21 cellular contexts compared by ENCODE assay signal in the genomic region with DNA sequence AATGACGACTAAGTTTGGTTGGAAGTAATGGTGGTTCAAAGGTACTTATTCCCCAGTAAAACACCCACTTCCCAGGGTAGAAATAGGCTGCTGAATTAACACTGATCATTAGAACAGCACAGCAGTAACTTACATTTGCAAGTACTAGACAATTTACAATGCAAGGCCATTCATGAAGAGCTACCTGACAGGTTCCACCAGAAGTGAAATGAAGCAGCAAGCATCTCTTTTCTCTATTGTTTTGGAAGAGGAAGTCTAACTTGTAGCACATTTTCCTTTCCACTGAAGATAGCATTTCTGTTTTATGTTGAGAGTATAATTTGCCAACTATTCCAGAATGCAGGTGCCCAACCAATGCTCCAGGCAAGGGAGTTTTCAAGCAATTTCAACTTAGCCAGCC.
A peak's percentile ranks its signal among the peaks of the same experiment; 100 is the strongest.
DNase-seq lines count a peak whose midpoint lies in the region; ATAC-seq, FAIRE-seq and TF ChIP-seq lines count a peak whose summit lies in the region.
"Had no signal": no experiment of that assay in that cellular context is flagged by ENCODE, and none has a peak within 500 bp of the region (broad histone marks: within the 10 kb centered on the region; RNA-seq: fewer than 3 reads in every experiment).

No MANE protein-coding gene starts in this region.

- no peak for FAIRE-seq in GM12878 (lab: Jason Lieb, UNC)
- FAIRE-seq: GM18507 had no signal

- H3K4me1 ChIP-seq in Karpas-422 (ENCODE audit: low read length) (peaks cover 75% of the 10 kb centered on the region), GM12878 (ENCODE audit: control insufficient read depth, insufficient read depth, low read length) (no peaks in the 10 kb centered on the region), Caco-2 (no peaks in the 10 kb centered on the region; the same call in 1 of the 2 replicates)
- H3K4me1 ChIP-seq: SJSA1 had no signal

- no peak overlapping the region for H3K4me3 Mint-ChIP-seq in Caco-2 (ENCODE audit: unreplicated experiment)
- H3K4me3 Mint-ChIP-seq: CD14-positive monocyte had no signal

- H3K36me3 ChIP-seq in Karpas-422 (ENCODE audit: insufficient read depth, low read length), result no peaks in the 10 kb centered on the region
- no peaks in the 10 kb centered on the region for H3K36me3 ChIP-seq in GM12878 (ENCODE audit: control insufficient read depth in 2 of 2, insufficient read depth in 2 of 2, low read length in 1 of 2)
- H3K36me3 ChIP-seq in Caco-2 (ENCODE audit: control insufficient read depth, insufficient read depth, low read length), result no peaks in the 10 kb centered on the region
- H3K36me3 ChIP-seq: SJSA1 had no signal

- H3K79me2 ChIP-seq in Karpas-422 (ENCODE audit: low read length) (no peaks in the 10 kb centered on the region), GM12878 (ENCODE audit: control insufficient read depth, insufficient read depth, low read length) (no peaks in the 10 kb centered on the region)

- BruUV-seq in GM12878 (replicated peaks; lab: Mats Ljungman, UMichigan) (no TSS peak), Caco-2 (replicated peaks; lab: Mats Ljungman, UMichigan) (no TSS peak)

- ATAC-seq in GM12878 (no peak), GM21619 (IDR thresholded peaks at IDR 0.05; ENCODE audit: unreplicated experiment) (no peak), HG03354 (IDR thresholded peaks at IDR 0.05; ENCODE audit: poor library complexity, severe bottlenecking, unreplicated experiment) (no peak)
- no peak for ATAC-seq in activated naive CD4-positive, alpha-beta T cell treated with anti-CD3 and anti-CD28 coated beads, Interleukin-2, amount 50 U/mL, for 72 hours

- TF ChIP-seq RAD21 in GM12878 (IDR thresholded peaks at IDR 0.05; ENCODE audit: insufficient read depth, low read depth, low read length), result no peak

- POLR2A ChIA-PET in GM12878 (lab: Charles Lee), result interaction anchor here (0.5 kb wide), 1 partner anchor 49 kb away, joined by 6 read pairs; no protein-coding TSS in a partner anchor
- POLR2A ChIA-PET in Caco-2 (lab: Charles Lee), result no interaction called here

- H3K36me3 Mint-ChIP-seq in Caco-2 (ENCODE audit: insufficient read depth, unreplicated experiment), result no peaks in the 10 kb centered on the region
- H3K36me3 Mint-ChIP-seq in activated naive CD4-positive, alpha-beta T cell treated with anti-CD3 and anti-CD28 coated beads, Interleukin-2, amount 50 U/mL, for 72 hours, result peaks cover 0 to 5% of the 10 kb centered on the region in 2 donors
- H3K36me3 Mint-ChIP-seq: CD14-positive monocyte had no signal

- H3K9ac ChIP-seq in Karpas-422 (ENCODE audit: low read length) (peak overlapping the region; percentile 48), GM12878 (ENCODE audit: control insufficient read depth, insufficient read depth, low read length) (no peak overlapping the region)

- no peaks in the 10 kb centered on the region for H3K27me3 ChIP-seq in Karpas-422 (ENCODE audit: low read length)
- peaks cover 0 to 2% of the 10 kb centered on the region in 2 experiments; a peak in 1 of 4 replicates for H3K27me3 ChIP-seq in GM12878 (replicated peaks in 1 of 2; ENCODE audit: control insufficient read depth in 2 of 2, insufficient read depth in 2 of 2, low read length in 1 of 2)
- no peaks in the 10 kb centered on the region for H3K27me3 ChIP-seq in Caco-2 (replicated peaks; ENCODE audit: control insufficient read depth, insufficient read depth, low read length)
- H3K27me3 ChIP-seq: SJSA1 had no signal

- H3K4me3 ChIP-seq in Karpas-422 (ENCODE audit: low read length), result peak overlapping the region; percentile 8; the same call in 1 of the 2 replicates
- H3K4me3 ChIP-seq in GM12878, result no peak overlapping the region
- no peak overlapping the region for H3K4me3 ChIP-seq in Caco-2 (ENCODE audit: low read depth, low read length)
- H3K4me3 ChIP-seq: SJSA1 had no signal

- RAD21 ChIA-PET in GM12878 (lab: Charles Lee; ENCODE audit: unreplicated experiment), result no interaction called here

- WGBS in GM12878 (ENCODE audit: insufficient coverage, insufficient replicate concordance, low lambda C conversion rate, missing lambda C conversion rate), result 82% methylated on average over 1 of the region's 1 CpG

- no peak overlapping the region for H3K27ac Mint-ChIP-seq in Caco-2 (ENCODE audit: unreplicated experiment)
- no peak overlapping the region for H3K27ac Mint-ChIP-seq in activated naive CD4-positive, alpha-beta T cell treated with anti-CD3 and anti-CD28 coated beads, Interleukin-2, amount 50 U/mL, for 72 hours
- H3K27ac Mint-ChIP-seq: CD14-positive monocyte had no signal

- H3K4me2 ChIP-seq in Karpas-422 (ENCODE audit: low read depth, low read length, poor library complexity, severe bottlenecking) (peak overlapping the region; percentile 49), GM12878 (ENCODE audit: control insufficient read depth, insufficient read depth) (no peak overlapping the region)

- intact Hi-C loops in GM12878 (cut with micrococcal nuclease; ENCODE audit: unreplicated experiment) (no loop called here), Caco-2 (cut with micrococcal nuclease; ENCODE audit: unreplicated experiment) (no loop called here)

- H3K4me1 Mint-ChIP-seq in Caco-2 (ENCODE audit: low read depth, unreplicated experiment), result peaks cover 5% of the 10 kb centered on the region
- H3K4me1 Mint-ChIP-seq: CD14-positive monocyte had no signal

- no peaks in the 10 kb centered on the region for H3K9me2 ChIP-seq in Karpas-422 (replicated peaks; ENCODE audit: insufficient read depth, low read length)

- SMC1A ChIA-PET in GM12878 (lab: Charles Lee; ENCODE audit: uncharacterized antibody, unreplicated experiment), result interaction anchor here (1.0 to 12.6 kb wide), 5 partner anchors 11 to 33 kb away, joined by 3 to 101 read pairs (median 4); no protein-coding TSS in a partner anchor

- H2AFZ ChIP-seq in Karpas-422 (ENCODE audit: low read length), result 0 out of 2 replicates have a peak overlapping the region, but pooled peaks have one; percentile 46
- H2AFZ ChIP-seq in GM12878 (ENCODE audit: control insufficient read depth, low read depth, low read length), result no peak overlapping the region

- CTCF ChIA-PET in GM12878 (lab: Yijun Ruan, JAX) (interaction anchor here (2.6 kb wide), 1 partner anchor 12 kb away, joined by 7 read pairs; no protein-coding TSS in a partner anchor), Caco-2 (lab: Charles Lee) (no interaction called here)

- H3K27ac ChIP-seq in Karpas-422 (ENCODE audit: low read length) (peak overlapping the region; percentile 90), GM12878 (ENCODE audit: control insufficient read depth, insufficient read depth) (no peak overlapping the region)
- H3K27ac ChIP-seq: SJSA1 had no signal

- DNase-seq in DMS53 (lab: John Stamatoyannopoulos, UW) (peak; percentile 64), Karpas-422 (peak; percentile 56), NCI-H526 (lab: John Stamatoyannopoulos, UW) (peak; percentile 81 to 87), GM12878 (ENCODE audit: low read depth, low spot score) (no peak), Caco-2 (no peak)
- no peak for DNase-seq in activated naive CD4-positive, alpha-beta T cell treated with anti-CD3 and anti-CD28 coated beads, Interleukin-2, amount 50 U/mL, for 72 hours (ENCODE audit: low spot score in 2 of 2)
- DNase-seq: ACHN, AML-193, DMS79 treated with DMSO at 0.1 percent for 48 hours, KG1, MM.1S, NCI-H1105, NCI-H187 treated with DMSO at 0.1 percent for 48 hours, NCI-H2171 treated with DMSO at 0.1 percent for 48 hours, NCI-H524 treated with DMSO at 0.1 percent for 48 hours, T-helper 2 cell had no signal

- TF ChIP-seq CTCF in GM12878 (IDR thresholded peaks at IDR 0.05 in 2 of 3, conservative IDR thresholded peaks at IDR 0.05 in 1 of 3; ENCODE audit: control insufficient read depth in 2 of 3, extremely low read depth in 1 of 3, insufficient read depth in 1 of 3, low read depth in 3 of 3, low read length in 3 of 3) (no peak), Caco-2 (IDR thresholded peaks at IDR 0.05; ENCODE audit: insufficient read depth in 1 of 2, low read depth in 1 of 2, low read length in 1 of 2, severe bottlenecking in 1 of 2, unreplicated experiment in 1 of 2) (no peak)

- TF ChIP-seq EP300 in GM12878 (IDR thresholded peaks at IDR 0.05; ENCODE audit: borderline replicate concordance in 1 of 2, control insufficient read depth in 1 of 2, low read depth in 2 of 2, low read length in 2 of 2), result no peak

- in situ Hi-C loops in GM12878 (cut with MboI), result no loop called here

- peaks cover 13% of the 10 kb centered on the region for H3K9me3 Mint-ChIP-seq in Caco-2 (ENCODE audit: unreplicated experiment)
- H3K9me3 Mint-ChIP-seq in activated naive CD4-positive, alpha-beta T cell treated with anti-CD3 and anti-CD28 coated beads, Interleukin-2, amount 50 U/mL, for 72 hours, result peaks cover 10 to 14% of the 10 kb centered on the region in 2 donors

- H4K20me1 ChIP-seq in Karpas-422 (ENCODE audit: insufficient read depth, low read depth, low read length), result no peaks in the 10 kb centered on the region
- no peaks in the 10 kb centered on the region for H4K20me1 ChIP-seq in GM12878 (ENCODE audit: control insufficient read depth, insufficient read depth)

- H3K9me3 ChIP-seq in Karpas-422 (ENCODE audit: low read length), result no peaks in the 10 kb centered on the region
- no peaks in the 10 kb centered on the region for H3K9me3 ChIP-seq in GM12878 (replicated peaks; ENCODE audit: control insufficient read depth, insufficient read depth, low read length)
- no peaks in the 10 kb centered on the region for H3K9me3 ChIP-seq in Caco-2
- H3K9me3 ChIP-seq: SJSA1 had no signal

- TF ChIP-seq POLR2A in GM12878 (IDR thresholded peaks at IDR 0.05; ENCODE audit: low read depth, low read length), result no peak

- no peaks in the 10 kb centered on the region for H3K27me3 Mint-ChIP-seq in Caco-2 (ENCODE audit: insufficient read depth, unreplicated experiment)

TF ChIP-seq in GM12878, 131 proteins besides CTCF, POLR2A, EP300 and RAD21 (continues in another document):
- TF ChIP-seq SPI1 (IDR thresholded peaks at IDR 0.05; ENCODE audit: borderline replicate concordance, insufficient read depth, low read depth, low read length), result 0 out of 2 replicates have a peak, but pooled peaks have one; percentile 6
- no peak for TF ChIP-seq ATF3 (IDR thresholded peaks at IDR 0.05; ENCODE audit: borderline replicate concordance, extremely low read depth, low read depth, low read length)
- TF ChIP-seq IKZF2 (IDR thresholded peaks at IDR 0.05), result no peak
- no peak for TF ChIP-seq BACH1 (IDR thresholded peaks at IDR 0.05; ENCODE audit: borderline replicate concordance)

Comparison
In these comparisons a context has a peak if more than half of its experiments do, and no peak if none do; other contexts are left out.
1. DNase-seq: peak in DMS53 (single experiment), Karpas-422 (single experiment) and NCI-H526 (2 of 2); none in GM12878 (single experiment), Caco-2 (0 of 2) and activated naive CD4-positive, alpha-beta T cell treated with anti-CD3 and anti-CD28 coated beads, Interleukin-2, amount 50 U/mL, for 72 hours (0 of 2).